ENCODE assay signal across 7 cellular contexts in genomic region chr4:111274060-111274459, GRCh38.
"Had no signal": no experiment of that assay in that cellular context is flagged by ENCODE, and none has a peak within 500 bp of the region (broad histone marks: within the 10 kb centered on the region; RNA-seq: fewer than 3 reads in every experiment).

No MANE protein-coding gene starts in this region.

- H3K9me3 ChIP-seq: HAP-1 had no signal

- DNase-seq: H7, HFFc6, KBM-7 had no signal

- H3K4me3 ChIP-seq: GM23338, HAP-1 had no signal

- H3K4me1 ChIP-seq: HAP-1 had no signal

- ATAC-seq: GM23338, HCT116, HepG2 had no signal

- H3K36me3 ChIP-seq: HAP-1 had no signal
